15 cellular contexts compared by ENCODE assay signal in the genomic region with DNA sequence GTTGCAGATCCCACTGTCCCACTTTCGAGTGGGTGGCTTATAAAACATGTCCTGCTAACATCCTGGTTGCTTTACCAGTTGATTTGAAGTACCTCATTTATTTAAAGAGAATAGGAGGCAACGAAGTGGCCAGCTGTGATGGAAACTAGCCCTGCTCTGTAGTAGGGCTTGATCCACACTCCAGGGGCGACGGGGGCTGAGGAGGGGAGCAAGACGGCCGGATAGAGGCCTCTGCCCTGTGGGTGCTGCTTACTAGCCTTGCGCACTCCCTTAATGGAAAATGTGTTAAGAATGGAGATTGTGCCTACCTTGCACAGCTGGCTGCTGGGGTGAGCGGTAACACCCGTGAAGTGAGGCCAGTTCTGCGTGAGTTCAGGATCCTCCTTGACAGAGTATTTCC. TPM values are rescaled to one million over a fixed set of nuclear protein-coding genes. Genes with fewer than 3 reads are reported as not detected.
DNase-seq lines count a peak whose midpoint lies in the region; ATAC-seq and TF ChIP-seq lines count a peak whose summit lies in the region.
"Had no signal": no experiment of that assay in that cellular context is flagged by ENCODE, and none has a peak within 500 bp of the region (broad histone marks: within the 10 kb centered on the region; RNA-seq: fewer than 3 reads in every experiment).

No MANE protein-coding gene starts in this region.

- H3K9me3 ChIP-seq in colonic mucosa = no peaks in the 10 kb centered on the region
- H3K9me3 ChIP-seq: mucosa of descending colon had no signal

- peak overlapping the region; percentile 17 for H3K27ac ChIP-seq in colonic mucosa
- H3K27ac ChIP-seq: parathyroid adenoma had no signal

- TF ChIP-seq CTCF in WTC11 (IDR thresholded peaks at IDR 0.05) = no peak
- TF ChIP-seq CTCF in colonic mucosa (IDR thresholded peaks at IDR 0.05) = no peak
- no peak for TF ChIP-seq CTCF in mesothelial cell of epicardium (IDR thresholded peaks at IDR 0.05; ENCODE audit: unreplicated experiment)

- H3K27me3 Mint-ChIP-seq in activated T-cell treated with anti-CD3 and anti-CD28 coated beads, Interleukin-2, amount 50 U/mL, for 4 hours (ENCODE audit: low read depth) = no peaks in the 10 kb centered on the region
- H3K27me3 Mint-ChIP-seq in WTC11 (ENCODE audit: low read depth) (no peaks in the 10 kb centered on the region), mesothelial cell of epicardium (ENCODE audit: low read depth) (no peaks in the 10 kb centered on the region)
- H3K27me3 Mint-ChIP-seq in stimulated activated memory B cell treated with anti-CD40 and anti-IgM and Interleukin-4, amounts not matched to agents 10 μg/mL and 1 μg/mL and 100 μg/mL, for 72 hours = no peaks in the 10 kb centered on the region

- H3K4me1 Mint-ChIP-seq in activated T-cell treated with anti-CD3 and anti-CD28 coated beads, Interleukin-2, amount 50 U/mL, for 4 hours (ENCODE audit: low read depth) = peaks cover 42% of the 10 kb centered on the region
- H3K4me1 Mint-ChIP-seq in WTC11 = peaks cover 5% of the 10 kb centered on the region; the same call in 1 of the 2 replicates
- H3K4me1 Mint-ChIP-seq in stimulated activated memory B cell treated with anti-CD40 and anti-IgM and Interleukin-4, amounts not matched to agents 10 μg/mL and 1 μg/mL and 100 μg/mL, for 72 hours = peaks cover 28% of the 10 kb centered on the region
- H3K4me1 Mint-ChIP-seq in mesothelial cell of epicardium = no peaks in the 10 kb centered on the region

- H3K36me3 Mint-ChIP-seq in activated T-cell treated with anti-CD3 and anti-CD28 coated beads, Interleukin-2, amount 50 U/mL, for 4 hours (ENCODE audit: insufficient read depth) = peaks cover 35% of the 10 kb centered on the region
- H3K36me3 Mint-ChIP-seq in WTC11 = peaks cover 12% of the 10 kb centered on the region
- peaks cover 64% of the 10 kb centered on the region for H3K36me3 Mint-ChIP-seq in stimulated activated memory B cell treated with anti-CD40 and anti-IgM and Interleukin-4, amounts not matched to agents 10 μg/mL and 1 μg/mL and 100 μg/mL, for 72 hours
- peaks cover 8% of the 10 kb centered on the region for H3K36me3 Mint-ChIP-seq in mesothelial cell of epicardium

- intact Hi-C loops in colonic mucosa (cut with DNase I) = no loop called here

- H3K36me3 ChIP-seq in colonic mucosa = peaks cover 12% of the 10 kb centered on the region

- no peak overlapping the region for H3K4me3 ChIP-seq in colonic mucosa
- H3K4me3 ChIP-seq: mucosa of descending colon, skin epidermis had no signal

- H3K9ac ChIP-seq in colonic mucosa (ENCODE audit: low read depth in 2 of 2, low read length in 2 of 2) = no peak overlapping the region
- H3K9ac ChIP-seq: parathyroid adenoma had no signal

- POLR2A ChIA-PET in WTC11 (lab: Charles Lee) = no interaction called here

- no peaks in the 10 kb centered on the region for H3K4me1 ChIP-seq in colonic mucosa
- H3K4me1 ChIP-seq: parathyroid adenoma had no signal

- H3K4me3 Mint-ChIP-seq in activated T-cell treated with anti-CD3 and anti-CD28 coated beads, Interleukin-2, amount 50 U/mL, for 4 hours = peak overlapping the region; percentile 64
- H3K4me3 Mint-ChIP-seq in WTC11 = no peak overlapping the region
- H3K4me3 Mint-ChIP-seq in stimulated activated memory B cell treated with anti-CD40 and anti-IgM and Interleukin-4, amounts not matched to agents 10 μg/mL and 1 μg/mL and 100 μg/mL, for 72 hours = no peak overlapping the region
- H3K4me3 Mint-ChIP-seq in mesothelial cell of epicardium = no peak overlapping the region

- H3K27me3 ChIP-seq in colonic mucosa = no peaks in the 10 kb centered on the region

- ATAC-seq in activated T-cell treated with anti-CD3 and anti-CD28 coated beads, Interleukin-2, amount 50 U/mL, for 4 hours = no peak
- ATAC-seq in WTC11 (no peak), HG02973 (IDR thresholded peaks at IDR 0.05; ENCODE audit: unreplicated experiment) (no peak), HG03045 (IDR thresholded peaks at IDR 0.05; ENCODE audit: unreplicated experiment) (no peak)
- no peak for ATAC-seq in stimulated activated memory B cell treated with anti-CD40 and anti-IgM and Interleukin-4, amounts not matched to agents 10 μg/mL and 1 μg/mL and 100 μg/mL, for 72 hours
- ATAC-seq: HCT116 had no signal

- CTCF ChIA-PET in WTC11 (lab: Charles Lee) = no interaction called here

- H3K27ac Mint-ChIP-seq in WTC11 (peak overlapping the region; percentile 39), mesothelial cell of epicardium (no peak overlapping the region)
- H3K27ac Mint-ChIP-seq in stimulated activated memory B cell treated with anti-CD40 and anti-IgM and Interleukin-4, amounts not matched to agents 10 μg/mL and 1 μg/mL and 100 μg/mL, for 72 hours = peak overlapping the region; percentile 45

- H3K9me3 Mint-ChIP-seq in activated T-cell treated with anti-CD3 and anti-CD28 coated beads, Interleukin-2, amount 50 U/mL, for 4 hours = no peaks in the 10 kb centered on the region
- no peaks in the 10 kb centered on the region for H3K9me3 Mint-ChIP-seq in WTC11
- H3K9me3 Mint-ChIP-seq in stimulated activated memory B cell treated with anti-CD40 and anti-IgM and Interleukin-4, amounts not matched to agents 10 μg/mL and 1 μg/mL and 100 μg/mL, for 72 hours = no peaks in the 10 kb centered on the region
- H3K9me3 Mint-ChIP-seq in mesothelial cell of epicardium = no peaks in the 10 kb centered on the region

- no peak for DNase-seq in activated T-cell treated with anti-CD3 and anti-CD28 coated beads, Interleukin-2, amount 50 U/mL, for 4 hours
- DNase-seq in activated T-cell treated with anti-CD3 and anti-CD28 coated beads, Interleukin-2, amount 50 U/mL, for 1 hour = no peak
- no peak for DNase-seq in WTC11 (ENCODE audit: low spot score)
- no peak for DNase-seq in colonic mucosa
- no peak for DNase-seq in mesothelial cell of epicardium (ENCODE audit: low spot score in 2 of 2, unreplicated experiment in 2 of 2)
- DNase-seq: hypothalamus, NCI-H2081, NCI-H526 treated with DMSO at 0.1 percent for 48 hours had no signal

TF ChIP-seq in WTC11, 78 proteins besides CTCF, POLR2A, EP300 and RAD21 (continues in another document):
- TF ChIP-seq, protein P1, sequence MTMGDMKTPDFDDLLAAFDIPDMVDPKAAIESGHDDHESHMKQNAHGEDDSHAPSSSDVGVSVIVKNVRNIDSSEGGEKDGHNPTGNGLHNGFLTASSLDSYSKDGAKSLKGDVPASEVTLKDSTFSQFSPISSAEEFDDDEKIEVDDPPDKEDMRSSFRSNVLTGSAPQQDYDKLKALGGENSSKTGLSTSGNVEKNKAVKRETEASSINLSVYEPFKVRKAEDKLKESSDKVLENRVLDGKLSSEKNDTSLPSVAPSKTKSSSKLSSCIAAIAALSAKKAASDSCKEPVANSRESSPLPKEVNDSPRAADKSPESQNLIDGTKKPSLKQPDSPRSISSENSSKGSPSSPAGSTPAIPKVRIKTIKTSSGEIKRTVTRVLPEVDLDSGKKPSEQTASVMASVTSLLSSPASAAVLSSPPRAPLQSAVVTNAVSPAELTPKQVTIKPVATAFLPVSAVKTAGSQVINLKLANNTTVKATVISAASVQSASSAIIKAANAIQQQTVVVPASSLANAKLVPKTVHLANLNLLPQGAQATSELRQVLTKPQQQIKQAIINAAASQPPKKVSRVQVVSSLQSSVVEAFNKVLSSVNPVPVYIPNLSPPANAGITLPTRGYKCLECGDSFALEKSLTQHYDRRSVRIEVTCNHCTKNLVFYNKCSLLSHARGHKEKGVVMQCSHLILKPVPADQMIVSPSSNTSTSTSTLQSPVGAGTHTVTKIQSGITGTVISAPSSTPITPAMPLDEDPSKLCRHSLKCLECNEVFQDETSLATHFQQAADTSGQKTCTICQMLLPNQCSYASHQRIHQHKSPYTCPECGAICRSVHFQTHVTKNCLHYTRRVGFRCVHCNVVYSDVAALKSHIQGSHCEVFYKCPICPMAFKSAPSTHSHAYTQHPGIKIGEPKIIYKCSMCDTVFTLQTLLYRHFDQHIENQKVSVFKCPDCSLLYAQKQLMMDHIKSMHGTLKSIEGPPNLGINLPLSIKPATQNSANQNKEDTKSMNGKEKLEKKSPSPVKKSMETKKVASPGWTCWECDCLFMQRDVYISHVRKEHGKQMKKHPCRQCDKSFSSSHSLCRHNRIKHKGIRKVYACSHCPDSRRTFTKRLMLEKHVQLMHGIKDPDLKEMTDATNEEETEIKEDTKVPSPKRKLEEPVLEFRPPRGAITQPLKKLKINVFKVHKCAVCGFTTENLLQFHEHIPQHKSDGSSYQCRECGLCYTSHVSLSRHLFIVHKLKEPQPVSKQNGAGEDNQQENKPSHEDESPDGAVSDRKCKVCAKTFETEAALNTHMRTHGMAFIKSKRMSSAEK (CRISPR knock-in tag; IDR thresholded peaks at IDR 0.05; ENCODE audit: borderline replicate concordance) = no peak
- TF ChIP-seq ELF4 (CRISPR knock-in tag; IDR thresholded peaks at IDR 0.05; ENCODE audit: low read depth) (no peak), TCF7 (CRISPR knock-in tag; IDR thresholded peaks at IDR 0.05; ENCODE audit: low read depth) (no peak), IRF2 (CRISPR knock-in tag; IDR thresholded peaks at IDR 0.05; ENCODE audit: borderline replicate concordance, low read depth) (no peak)
- TF ChIP-seq, protein P2, sequence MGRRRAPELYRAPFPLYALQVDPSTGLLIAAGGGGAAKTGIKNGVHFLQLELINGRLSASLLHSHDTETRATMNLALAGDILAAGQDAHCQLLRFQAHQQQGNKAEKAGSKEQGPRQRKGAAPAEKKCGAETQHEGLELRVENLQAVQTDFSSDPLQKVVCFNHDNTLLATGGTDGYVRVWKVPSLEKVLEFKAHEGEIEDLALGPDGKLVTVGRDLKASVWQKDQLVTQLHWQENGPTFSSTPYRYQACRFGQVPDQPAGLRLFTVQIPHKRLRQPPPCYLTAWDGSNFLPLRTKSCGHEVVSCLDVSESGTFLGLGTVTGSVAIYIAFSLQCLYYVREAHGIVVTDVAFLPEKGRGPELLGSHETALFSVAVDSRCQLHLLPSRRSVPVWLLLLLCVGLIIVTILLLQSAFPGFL (CRISPR knock-in tag; IDR thresholded peaks at IDR 0.05; ENCODE audit: borderline replicate concordance) = no peak

RNA-seq across cellular contexts. Expression of a gene that starts 41.1 kb away (rescaled TPM):
- 100 to 1,000 TPM in 1 of 3 donors, 10 to 100 TPM in 2; 24.6 to 145 (median 27.1) TPM for total RNA-seq in activated T-cell treated with anti-CD3 and anti-CD28 coated beads, Interleukin-2, amount 50 U/mL, for 4 hours
- total RNA-seq in WTC11 (2021) (30.6 to 41.6 TPM (median 36.3 TPM) in 3 replicates), colonic mucosa (1 to 10 TPM; 2.3 to 3.1 TPM), mesothelial cell of epicardium (2.3 to 7.5 TPM (median 3.1 TPM) in 3 replicates)

RNA-seq across cellular contexts. Expression of a gene that starts 54.0 kb away (rescaled TPM):
- 10 to 100 TPM; 43.0 to 48.1 (median 44.8) TPM for total RNA-seq in activated T-cell treated with anti-CD3 and anti-CD28 coated beads, Interleukin-2, amount 50 U/mL, for 4 hours
- total RNA-seq in WTC11 (2021) = 29.3 to 34.5 TPM (median 29.7 TPM) in 3 replicates
- 10 to 100 TPM; 46.6 to 50.2 TPM for total RNA-seq in colonic mucosa
- total RNA-seq in mesothelial cell of epicardium = 28.4 to 34.5 TPM (median 32.1 TPM) in 3 replicates
